Comparison of ENCODE assay signal across 18 cellular contexts in the genomic region with DNA sequence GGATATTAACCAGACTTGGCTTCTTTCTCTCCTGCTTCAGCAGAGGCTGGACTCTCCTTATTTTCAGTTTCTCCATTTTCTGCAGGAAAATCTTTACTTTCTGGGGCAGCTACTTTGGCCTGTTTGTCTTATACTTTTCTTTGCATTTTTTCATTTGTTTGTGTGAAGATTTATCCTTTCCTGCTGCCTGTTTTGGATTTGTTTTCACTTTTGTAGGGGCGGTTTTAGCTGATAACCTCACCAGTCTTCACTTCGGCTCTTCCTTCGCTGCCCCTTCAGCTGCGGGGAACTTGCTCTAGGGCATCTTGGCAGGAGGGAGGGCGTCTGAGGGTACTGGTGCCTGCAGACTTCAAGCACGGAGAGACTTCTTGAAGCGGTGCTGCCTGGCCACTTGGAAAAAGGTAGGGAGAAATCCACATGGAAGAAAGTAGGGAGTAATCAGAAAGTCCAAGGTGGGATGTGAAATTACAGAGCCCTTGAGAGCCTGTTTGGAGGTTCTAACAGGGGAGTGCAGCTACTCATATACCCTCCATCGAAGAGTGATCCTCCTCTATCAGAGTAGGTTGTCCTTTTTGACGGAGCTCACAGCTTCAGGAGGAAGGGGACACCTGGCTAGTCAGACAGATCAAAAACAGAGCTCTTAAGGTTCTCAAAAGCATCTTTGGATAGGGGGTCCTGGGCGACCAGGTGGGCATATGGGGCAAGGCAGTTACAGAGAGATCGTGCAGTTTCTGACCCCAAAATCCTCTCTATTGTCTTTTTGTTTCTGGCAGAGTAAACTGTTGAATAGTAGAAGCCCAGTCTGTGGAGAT. TPM values are rescaled to one million over a fixed set of nuclear protein-coding genes. Genes with fewer than 3 reads are reported as not detected.
DNase-seq lines count a peak whose midpoint lies in the region; ATAC-seq and TF ChIP-seq lines count a peak whose summit lies in the region.
"Had no signal": no experiment of that assay in that cellular context is flagged by ENCODE, and none has a peak within 500 bp of the region (broad histone marks: within the 10 kb centered on the region; RNA-seq: fewer than 3 reads in every experiment).

No MANE protein-coding gene starts in this region.

- H3K36me3 Mint-ChIP-seq in MCF 10A (ENCODE audit: insufficient read depth, unreplicated experiment): no peaks in the 10 kb centered on the region
- no peaks in the 10 kb centered on the region for H3K36me3 Mint-ChIP-seq in mesothelial cell of epicardium
- H3K36me3 Mint-ChIP-seq: WTC11 had no signal

- no peaks in the 10 kb centered on the region for H3K36me3 ChIP-seq in breast epithelium
- H3K36me3 ChIP-seq: left lung, uterus had no signal

- H3K4me3 Mint-ChIP-seq in MCF 10A (ENCODE audit: unreplicated experiment) (no peak overlapping the region), mesothelial cell of epicardium (peak overlapping the region; percentile 2)
- H3K4me3 Mint-ChIP-seq: activated naive CD4-positive, alpha-beta T cell treated with anti-CD3 and anti-CD28 coated beads, Interleukin-2, amount 50 U/mL, for 24 hours; neural crest cell; stimulated activated naive CD8-positive, alpha-beta T cell treated with anti-CD3 and anti-CD28 coated beads, Interleukin-15, Interleukin-2, amounts not matched to agents 100 ng/mL and 50 ng/mL, for 24 hours; WTC11 had no signal

- H3K4me1 Mint-ChIP-seq in MCF 10A (ENCODE audit: insufficient read depth, unreplicated experiment) (peaks cover 15% of the 10 kb centered on the region), mesothelial cell of epicardium (peaks cover 14% of the 10 kb centered on the region)

- H3K9me3 Mint-ChIP-seq in MCF 10A (ENCODE audit: unreplicated experiment) (no peaks in the 10 kb centered on the region), mesothelial cell of epicardium (no peaks in the 10 kb centered on the region)
- H3K9me3 Mint-ChIP-seq: neural crest cell; stimulated activated naive CD8-positive, alpha-beta T cell treated with anti-CD3 and anti-CD28 coated beads, Interleukin-15, Interleukin-2, amounts not matched to agents 100 ng/mL and 50 ng/mL, for 24 hours; WTC11 had no signal

- peak; percentile 6 for ATAC-seq in HG02678 (IDR thresholded peaks at IDR 0.05; ENCODE audit: unreplicated experiment)
- no peak for ATAC-seq in esophagus mucosa
- no peak for ATAC-seq in HG03469 (IDR thresholded peaks at IDR 0.05; ENCODE audit: unreplicated experiment)
- ATAC-seq: WTC11 had no signal

- CTCF ChIA-PET in MCF 10A (lab: Yijun Ruan, JAX): interaction anchor here (0.7 to 5.8 kb wide), 15 partner anchors 11 to 288 kb away, joined by 3 to 50 read pairs (median 4); a partner anchor contains a TSS

- H3K4me1 ChIP-seq in breast epithelium: no peaks in the 10 kb centered on the region
- H3K4me1 ChIP-seq: left lung, uterus had no signal

- H3K27ac Mint-ChIP-seq in MCF 10A (ENCODE audit: low read depth, unreplicated experiment): peak overlapping the region; percentile 65
- H3K27ac Mint-ChIP-seq in mesothelial cell of epicardium: no peak overlapping the region
- H3K27ac Mint-ChIP-seq: activated naive CD4-positive, alpha-beta T cell treated with anti-CD3 and anti-CD28 coated beads, Interleukin-2, amount 50 U/mL, for 24 hours; stimulated activated naive CD8-positive, alpha-beta T cell treated with anti-CD3 and anti-CD28 coated beads, Interleukin-15, Interleukin-2, amounts not matched to agents 100 ng/mL and 50 ng/mL, for 24 hours; WTC11 had no signal

- BruUV-seq in MCF 10A (replicated peaks; lab: Mats Ljungman, UMichigan): no TSS peak

- peaks cover 11% of the 10 kb centered on the region for H3K27me3 Mint-ChIP-seq in MCF 10A (ENCODE audit: insufficient read depth, unreplicated experiment)
- peaks cover 22% of the 10 kb centered on the region for H3K27me3 Mint-ChIP-seq in mesothelial cell of epicardium (ENCODE audit: low read depth)

- TF ChIP-seq CTCF in MCF 10A (IDR thresholded peaks at IDR 0.05; ENCODE audit: unreplicated experiment) (no peak), breast epithelium (IDR thresholded peaks at IDR 0.05) (no peak), mesothelial cell of epicardium (IDR thresholded peaks at IDR 0.05; ENCODE audit: unreplicated experiment) (no peak)

- intact Hi-C loops in MCF 10A (cut with micrococcal nuclease): loop anchor here (1.0 kb wide), 2 partner anchors 47 to 96 kb away; a partner anchor contains a TSS
- intact Hi-C loops in breast epithelium (cut with DNase I; ENCODE audit: low total_unique reads): no loop called here

- H3K27ac ChIP-seq in breast epithelium: no peak overlapping the region
- H3K27ac ChIP-seq: left lung, uterus had no signal

- DNase-seq in MCF 10A (ENCODE audit: unreplicated experiment): no peak
- DNase-seq in breast epithelium (ENCODE audit: low spot score in 2 of 2): no peak
- DNase-seq in OCI-M1 (lab: John Stamatoyannopoulos, UW): peak; percentile 58
- DNase-seq in mesothelial cell of epicardium (ENCODE audit: low spot score in 2 of 2, unreplicated experiment in 2 of 2): no peak
- no peak for DNase-seq in G401 (ENCODE audit: low spot score)
- DNase-seq: activated CD8-positive, alpha-beta memory T cell treated with anti-CD3 and anti-CD28 coated beads, Interleukin-2, amount 50 U/mL, for 4 hours; central memory CD4-positive, alpha-beta T cell; left lung; NCI-H526 treated with DMSO at 0.1 percent for 48 hours; SHP77 treated with DMSO at 0.1 percent for 48 hours; uterus had no signal

- no peak for TF ChIP-seq POLR2A in breast epithelium (IDR thresholded peaks at IDR 0.05)

- H3K9me3 ChIP-seq in breast epithelium: no peaks in the 10 kb centered on the region
- H3K9me3 ChIP-seq: left lung, uterus had no signal

- POLR2A ChIA-PET in MCF 10A (lab: Yijun Ruan, JAX): interaction anchor here (0.6 to 1.9 kb wide), 8 partner anchors 25 to 1288 kb away, joined by 3 to 8 read pairs (median 4); no protein-coding TSS in a partner anchor

- H3K27me3 ChIP-seq in breast epithelium: peaks cover 0 to 75% of the 10 kb centered on the region in 2 donors

- in situ Hi-C loops in G401 (cut with HindIII; ENCODE audit: low sequenced_read_pairs): no loop called here

- H3K4me3 ChIP-seq in breast epithelium: peak overlapping the region in 1 of 3 donors; percentile 12
- H3K4me3 ChIP-seq: left lung, uterus had no signal

RNA-seq across cellular contexts. Expression of a gene that starts 14.6 kb away (rescaled TPM):
- 15.6 and 21.3 TPM in 2 replicates for total RNA-seq in MCF 10A (2022)
- 10 to 100 TPM in 2 of 3 donors, 1 to 10 TPM in 1; 7.2 to 14.9 (median 10.2) TPM for total RNA-seq in breast epithelium
- total RNA-seq in mesothelial cell of epicardium: 45.7 to 49.5 TPM (median 47.6 TPM) in 3 replicates
- total RNA-seq in esophagus mucosa: 5.6 TPM
- 4.9 and 6.9 TPM in 2 replicates for total RNA-seq in G401 (2014; rRNA removed; shearing (Covaris generic))
